ENCODE assay signal across 7 cellular contexts in genomic region chr16:1729445-1729844, GRCh38.
"Had no signal": no experiment of that assay in that cellular context is flagged by ENCODE, and none has a peak within 500 bp of the region (broad histone marks: within the 10 kb centered on the region; RNA-seq: fewer than 3 reads in every experiment).

No MANE protein-coding gene starts in this region.

- H2AFZ ChIP-seq: GM23248 had no signal

- ATAC-seq: HepG2 had no signal

- H3K4me3 ChIP-seq: GM23248 had no signal

- DNase-seq: GM23248, GOT3, H9, HCEC 1CT, KBM-7 had no signal

- H3K27ac ChIP-seq: GM23248, HL-60 had no signal

- H3K9ac ChIP-seq: GM23248 had no signal
